11 cellular contexts compared by ENCODE assay signal in the genomic region with DNA sequence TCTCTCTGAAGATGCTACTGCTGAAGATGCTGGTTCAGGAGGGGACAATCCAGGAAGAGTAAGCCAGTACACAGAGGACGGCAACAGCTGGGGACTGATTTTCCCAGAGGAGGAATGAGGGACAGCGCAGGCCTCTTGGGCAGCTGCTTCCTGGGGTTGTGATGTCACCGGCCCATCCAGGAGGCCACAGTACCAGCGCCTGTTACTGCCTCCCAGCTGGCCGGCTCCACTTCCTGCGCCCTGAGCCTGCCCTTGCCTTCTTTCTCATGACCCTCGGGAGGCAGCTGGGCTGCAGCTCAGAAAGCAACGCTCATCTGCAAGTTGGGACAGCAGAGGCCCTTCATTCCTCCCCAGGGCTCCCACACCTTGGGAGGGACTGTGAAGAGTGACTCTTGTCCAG. TPM values are rescaled to one million over a fixed set of nuclear protein-coding genes. Genes with fewer than 3 reads are reported as not detected.
DNase-seq lines count a peak whose midpoint lies in the region; ATAC-seq and TF ChIP-seq lines count a peak whose summit lies in the region.
"Had no signal": no experiment of that assay in that cellular context is flagged by ENCODE, and none has a peak within 500 bp of the region (broad histone marks: within the 10 kb centered on the region; RNA-seq: fewer than 3 reads in every experiment).

No MANE protein-coding gene starts in this region.

- no peaks in the 10 kb centered on the region for H3K36me3 ChIP-seq in GM23338 (ENCODE audit: insufficient read depth)

- TF ChIP-seq CTCF in GM23338 (conservative IDR thresholded peaks at IDR 0.05; ENCODE audit: low read depth in 2 of 2): no peak

- H3K4me3 Mint-ChIP-seq in GM23338 (no peak overlapping the region), immature natural killer cell (no peak overlapping the region)

- no peak overlapping the region for H3K4me2 ChIP-seq in GM23338

- H3K27me3 Mint-ChIP-seq in GM23338 (ENCODE audit: insufficient read depth, low read depth, poor library complexity): peaks cover 6% of the 10 kb centered on the region
- H3K27me3 Mint-ChIP-seq in immature natural killer cell (ENCODE audit: low read depth in 3 of 3): peaks cover 0 to 2% (median 1%) of the 10 kb centered on the region in 3 donors

- H3K36me3 Mint-ChIP-seq in GM23338 (ENCODE audit: low read depth) (no peaks in the 10 kb centered on the region), immature natural killer cell (no peaks in the 10 kb centered on the region)
- H3K36me3 Mint-ChIP-seq: activated naive CD4-positive, alpha-beta T cell treated with anti-CD3 and anti-CD28 coated beads, Interleukin-2, amount 50 U/mL, for 72 hours had no signal

- no peaks in the 10 kb centered on the region for H3F3A ChIP-seq in GM23338 (replicated peaks; ENCODE audit: low read depth)

- intact Hi-C loops in right cardiac atrium (cut with DNase I): no loop called here

- no peaks in the 10 kb centered on the region for H3K79me2 ChIP-seq in GM23338 (replicated peaks; ENCODE audit: insufficient read depth)

- H3K4me1 Mint-ChIP-seq in GM23338: peaks cover 17% of the 10 kb centered on the region
- no peaks in the 10 kb centered on the region for H3K4me1 Mint-ChIP-seq in immature natural killer cell

- DNase-seq in GM23338 (ENCODE audit: low spot score) (peak; percentile 43), anterior cingulate cortex (lab: John Stamatoyannopoulos, UW) (peak in 34 of 58 donors; percentile 5 to 69 (median 28)), right cardiac atrium (peak; percentile 63 to 83 (median 78)), pulmonary artery endothelial cell (ENCODE audit: low read depth, low spot score) (peak; percentile 63), immature natural killer cell (no peak)
- DNase-seq in NK-92 treated with Interleukin-12 subunit alpha and Interleukin-12 subunit beta, amount 100 ng/mL, for 24 hours (lab: John Stamatoyannopoulos, UW): no peak
- DNase-seq: foreskin melanocyte; stimulated activated naive CD4-positive, alpha-beta T cell treated with Interleukin-2 at 50 U/mL for 16 hours had no signal

- no peaks in the 10 kb centered on the region for H3K9me2 ChIP-seq in GM23338 (ENCODE audit: insufficient read depth)

- no peaks in the 10 kb centered on the region for H4K20me1 ChIP-seq in GM23338 (replicated peaks; ENCODE audit: insufficient read depth)

- 47% methylated on average over 8 of the region's 8 CpGs for WGBS in right cardiac atrium

- H3K9me3 Mint-ChIP-seq in GM23338: no peaks in the 10 kb centered on the region
- no peaks in the 10 kb centered on the region for H3K9me3 Mint-ChIP-seq in immature natural killer cell
- H3K9me3 Mint-ChIP-seq: activated naive CD4-positive, alpha-beta T cell treated with anti-CD3 and anti-CD28 coated beads, Interleukin-2, amount 50 U/mL, for 72 hours had no signal

- H3K27ac Mint-ChIP-seq in GM23338 (no peak overlapping the region; the same call in 1 of the 2 replicates), immature natural killer cell (no peak overlapping the region)
- H3K27ac Mint-ChIP-seq: activated naive CD4-positive, alpha-beta T cell treated with anti-CD3 and anti-CD28 coated beads, Interleukin-2, amount 50 U/mL, for 72 hours had no signal

- H3K4me3 ChIP-seq in GM23338 (no peak overlapping the region), right cardiac atrium (ENCODE audit: low read length) (no peak overlapping the region)

- H3K27me3 ChIP-seq in GM23338 (ENCODE audit: insufficient read depth) (no peaks in the 10 kb centered on the region), right cardiac atrium (ENCODE audit: control insufficient read depth, insufficient read depth) (no peaks in the 10 kb centered on the region)

- peak; percentile 68 for ATAC-seq in GM23338
- peak; percentile 59 to 67 for ATAC-seq in right cardiac atrium
- no peak for ATAC-seq in HG03460 (IDR thresholded peaks at IDR 0.05; ENCODE audit: unreplicated experiment)
- no peak for ATAC-seq in HG03565 (IDR thresholded peaks at IDR 0.05; ENCODE audit: unreplicated experiment)
- ATAC-seq: activated naive CD4-positive, alpha-beta T cell treated with anti-CD3 and anti-CD28 coated beads, Interleukin-2, amount 50 U/mL, for 72 hours had no signal

- H3K27ac ChIP-seq in GM23338 (ENCODE audit: low read depth): no peak overlapping the region
- H3K27ac ChIP-seq in right cardiac atrium (ENCODE audit: low read length): peak overlapping the region; percentile 66

- H3K9me3 ChIP-seq in right cardiac atrium (ENCODE audit: control insufficient read depth, low read length): no peaks in the 10 kb centered on the region

- H2AFZ ChIP-seq in GM23338: peak overlapping the region; percentile 60; the same call in 1 of the 2 replicates

- H3K4me1 ChIP-seq in GM23338 (ENCODE audit: insufficient read depth): peaks cover 11% of the 10 kb centered on the region
- peaks cover 4% of the 10 kb centered on the region for H3K4me1 ChIP-seq in right cardiac atrium (ENCODE audit: control insufficient read depth, insufficient read depth, low read length)

TF ChIP-seq in GM23338, 12 proteins besides CTCF, POLR2A, EP300 and RAD21 (continues in another document):
- TF ChIP-seq NANOG (IDR thresholded peaks at IDR 0.05; ENCODE audit: borderline replicate concordance): no peak
- no peak for TF ChIP-seq EZH2 (IDR thresholded peaks at IDR 0.05; ENCODE audit: low read depth, unreplicated experiment)
- no peak for TF ChIP-seq CREB1 (CRISPR knock-in tag; IDR thresholded peaks at IDR 0.05; ENCODE audit: low read depth)
- TF ChIP-seq EZH2phosphoT487 (IDR thresholded peaks at IDR 0.05; ENCODE audit: unreplicated experiment): no peak
- TF ChIP-seq STAT1 (IDR thresholded peaks at IDR 0.05; ENCODE audit: unreplicated experiment): no peak

RNA-seq across cellular contexts. Expression of a gene that starts 21.9 kb away (rescaled TPM):
- total RNA-seq in GM23338 (2014; rRNA removed; shearing (Covaris generic)): 153 and 164 TPM in 2 replicates
- 330 and 345 TPM in 2 replicates for polyA plus RNA-seq in GM23338 (2016; fragmentation: Nextera tagmentation; extraction: Ambion mirVana)
- 100 to 1,000 TPM; 162 to 225 (median 179) TPM for total RNA-seq in right cardiac atrium
- 208 TPM for polyA plus RNA-seq in right cardiac atrium
- total RNA-seq in pulmonary artery endothelial cell: 189 and 206 TPM in 2 replicates
- 1 to 10 TPM in 1 of 3 donors, under 1 TPM in 1, not detected in 1; 0.28 to 2.5 TPM for polyA plus RNA-seq in immature natural killer cell

RNA-seq across cellular contexts. Expression of a gene that starts 50.2 kb away (rescaled TPM):
- total RNA-seq in GM23338 (2014; rRNA removed; shearing (Covaris generic)): 2.6 and 3.4 TPM in 2 replicates
- 0.78 and 1.6 TPM in 2 replicates for polyA plus RNA-seq in GM23338 (2016; fragmentation: Nextera tagmentation; extraction: Ambion mirVana)
- total RNA-seq in right cardiac atrium: under 1 TPM in 3 of 4 donors, not detected in 1; 0.06 to 0.82 (median 0.40) TPM
- 0.05 TPM for polyA plus RNA-seq in right cardiac atrium
- total RNA-seq in pulmonary artery endothelial cell: 2.1 and 3.8 TPM in 2 replicates
- polyA plus RNA-seq in immature natural killer cell: 1 to 10 TPM in 2 of 3 donors, under 1 TPM in 1; 0.28 to 1.3 (median 1.2) TPM

Comparison
In these comparisons a context has a peak if more than half of its experiments do, and no peak if none do; other contexts are left out.
1. ATAC-seq: peak in GM23338 (single experiment) and right cardiac atrium (2 of 2); none in HG03460 (single experiment) and HG03565 (single experiment).
2. DNase-seq: peak in GM23338 (single experiment), anterior cingulate cortex (34 of 58), right cardiac atrium (3 of 3) and pulmonary artery endothelial cell (single experiment); none in NK-92 treated with Interleukin-12 subunit alpha and Interleukin-12 subunit beta, amount 100 ng/mL, for 24 hours (single experiment) and immature natural killer cell (0 of 3).